Comparison of ENCODE assay signal across 16 cellular contexts in the genomic region with DNA sequence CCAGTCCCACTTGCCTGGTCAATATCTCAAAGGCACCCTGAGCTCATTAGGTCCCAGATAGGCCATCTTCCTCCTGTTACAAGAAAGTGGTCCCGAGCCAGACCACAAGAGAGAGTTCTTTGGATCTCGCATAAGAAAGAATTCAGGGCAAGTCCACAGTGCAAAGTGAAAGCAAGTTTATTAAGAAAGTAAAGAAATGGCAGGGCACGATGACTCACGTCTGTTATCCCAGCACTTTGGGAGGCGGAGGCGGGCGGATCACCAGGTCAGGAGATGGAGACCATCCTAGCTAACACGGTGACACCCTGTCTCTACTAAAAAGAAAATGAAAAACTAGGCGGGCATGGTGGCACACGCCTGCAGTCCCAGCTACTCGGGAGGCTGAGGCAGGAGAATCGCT. TPM values are rescaled to one million over a fixed set of nuclear protein-coding genes. Genes with fewer than 3 reads are reported as not detected.
DNase-seq lines count a peak whose midpoint lies in the region; ATAC-seq, FAIRE-seq and TF ChIP-seq lines count a peak whose summit lies in the region.
"Had no signal": no experiment of that assay in that cellular context is flagged by ENCODE, and none has a peak within 500 bp of the region (broad histone marks: within the 10 kb centered on the region; RNA-seq: fewer than 3 reads in every experiment).

No MANE protein-coding gene starts in this region.

- H3K27me3 ChIP-seq in HUES6 (ENCODE audit: control insufficient read depth, insufficient read depth, low read length), result no peaks in the 10 kb centered on the region; the same call in 1 of the 2 replicates
- H3K27me3 ChIP-seq in astrocyte (ENCODE audit: insufficient read depth, low read length), result no peaks in the 10 kb centered on the region
- no peaks in the 10 kb centered on the region for H3K27me3 ChIP-seq in uterus
- H3K27me3 ChIP-seq: foreskin keratinocyte had no signal

- H3K27me3 Mint-ChIP-seq in astrocyte (ENCODE audit: low read depth, unreplicated experiment), result no peaks in the 10 kb centered on the region
- H3K27me3 Mint-ChIP-seq: activated naive CD4-positive, alpha-beta T cell treated with anti-CD3 and anti-CD28 coated beads, Interleukin-2, amount 50 U/mL, for 24 hours had no signal

- no peak for FAIRE-seq in astrocyte (lab: Jason Lieb, UNC)

- peak overlapping the region; percentile 68 for H3K4me2 ChIP-seq in astrocyte (ENCODE audit: low read length)

- TF ChIP-seq CTCF in astrocyte (IDR thresholded peaks at IDR 0.05; ENCODE audit: insufficient read depth, low read depth, low read length), result no peak
- no peak for TF ChIP-seq CTCF in uterus (IDR thresholded peaks at IDR 0.05)

- H3K9ac ChIP-seq in HUES6 (ENCODE audit: low read length), result peak overlapping the region; percentile 23
- H3K9ac ChIP-seq in astrocyte (ENCODE audit: low read length), result peak overlapping the region; percentile 78

- H3K4me1 Mint-ChIP-seq in astrocyte (ENCODE audit: low read depth, unreplicated experiment), result peaks cover 53% of the 10 kb centered on the region

- H3K36me3 Mint-ChIP-seq in astrocyte (ENCODE audit: low read depth, unreplicated experiment), result no peaks in the 10 kb centered on the region
- H3K36me3 Mint-ChIP-seq: activated naive CD4-positive, alpha-beta T cell treated with anti-CD3 and anti-CD28 coated beads, Interleukin-2, amount 50 U/mL, for 24 hours had no signal

- H4K20me1 ChIP-seq in astrocyte (ENCODE audit: insufficient read depth, low read length), result no peaks in the 10 kb centered on the region

- peak overlapping the region; percentile 56 for H3K4me3 Mint-ChIP-seq in astrocyte (ENCODE audit: unreplicated experiment)
- H3K4me3 Mint-ChIP-seq: activated naive CD4-positive, alpha-beta T cell treated with anti-CD3 and anti-CD28 coated beads, Interleukin-2, amount 50 U/mL, for 24 hours; dendritic cell treated with granulocyte-macrophage colony-stimulating factor and Interleukin-4, amounts not matched to agents 40 ng/mL and 50 ng/mL, for 4 days had no signal

- no peak for TF ChIP-seq POLR2A in uterus (IDR thresholded peaks at IDR 0.05)

- H3K36me3 ChIP-seq in HUES6 (ENCODE audit: control insufficient read depth, insufficient read depth, low read length), result no peaks in the 10 kb centered on the region
- no peaks in the 10 kb centered on the region for H3K36me3 ChIP-seq in astrocyte (ENCODE audit: insufficient read depth, low read length)
- no peaks in the 10 kb centered on the region for H3K36me3 ChIP-seq in uterus
- H3K36me3 ChIP-seq: thoracic aorta had no signal

- H3K27ac Mint-ChIP-seq in astrocyte (ENCODE audit: unreplicated experiment), result peak overlapping the region; percentile 92
- H3K27ac Mint-ChIP-seq: activated naive CD4-positive, alpha-beta T cell treated with anti-CD3 and anti-CD28 coated beads, Interleukin-2, amount 50 U/mL, for 24 hours; dendritic cell treated with granulocyte-macrophage colony-stimulating factor and Interleukin-4, amounts not matched to agents 40 ng/mL and 50 ng/mL, for 4 days had no signal

- H3K79me2 ChIP-seq in astrocyte (ENCODE audit: insufficient read depth, low read length), result no peaks in the 10 kb centered on the region

- no peak overlapping the region; the same call in 1 of the 2 replicates for H3K27ac ChIP-seq in HUES6 (ENCODE audit: low read depth, low read length)
- peak overlapping the region; percentile 92 for H3K27ac ChIP-seq in astrocyte (ENCODE audit: low read depth, low read length)
- H3K27ac ChIP-seq in uterus, result peak overlapping the region; percentile 28 to 88
- H3K27ac ChIP-seq: foreskin keratinocyte, SK-N-MC, thoracic aorta had no signal

- peak; percentile 81 for DNase-seq in astrocyte (ENCODE audit: low read depth)
- no peak for DNase-seq in left colon
- no peak for DNase-seq in uterus
- DNase-seq in iPS-NIHi11 (ENCODE audit: low spot score), result no peak
- no peak for DNase-seq in AG08396 (ENCODE audit: low spot score)
- DNase-seq in Kasumi-1 (lab: John Stamatoyannopoulos, UW), result no peak
- DNase-seq: activated CD4-positive, CD25-positive, alpha-beta regulatory T cell; AML-193; foreskin keratinocyte; NCI-H1694 treated with DMSO at 0.1 percent for 48 hours; NCI-H2227 treated with DMSO at 0.1 percent for 48 hours had no signal

- ATAC-seq in left colon, result peak; percentile 31
- ATAC-seq: foreskin keratinocyte had no signal

- H3K4me3 ChIP-seq in HUES6 (ENCODE audit: low read depth, low read length) (no peak overlapping the region), astrocyte (ENCODE audit: insufficient read depth, low read depth, low read length) (peak overlapping the region; percentile 12), uterus (no peak overlapping the region)
- H3K4me3 ChIP-seq: SK-N-MC, thoracic aorta had no signal

- intact Hi-C loops in left colon (cut with DNase I, micrococcal nuclease) (no loop called here), uterus (cut with DNase I; ENCODE audit: low total_unique reads) (no loop called here)

- no peak overlapping the region for H2AFZ ChIP-seq in astrocyte (ENCODE audit: low read depth, low read length)

- no peaks in the 10 kb centered on the region for H3K9me3 ChIP-seq in HUES6 (ENCODE audit: control insufficient read depth, insufficient read depth, low read depth, low read length)
- H3K9me3 ChIP-seq in astrocyte (ENCODE audit: insufficient read depth, low read depth, low read length), result no peaks in the 10 kb centered on the region
- no peaks in the 10 kb centered on the region for H3K9me3 ChIP-seq in uterus
- H3K9me3 ChIP-seq: thoracic aorta had no signal

- H3K9me3 Mint-ChIP-seq in astrocyte (ENCODE audit: unreplicated experiment), result peaks cover 3% of the 10 kb centered on the region
- H3K9me3 Mint-ChIP-seq: activated naive CD4-positive, alpha-beta T cell treated with anti-CD3 and anti-CD28 coated beads, Interleukin-2, amount 50 U/mL, for 24 hours; dendritic cell treated with granulocyte-macrophage colony-stimulating factor and Interleukin-4, amounts not matched to agents 40 ng/mL and 50 ng/mL, for 4 days had no signal

- H3K4me1 ChIP-seq in HUES6 (ENCODE audit: control insufficient read depth, insufficient read depth, low read length), result peaks cover 63% of the 10 kb centered on the region
- peaks cover 35% of the 10 kb centered on the region for H3K4me1 ChIP-seq in astrocyte (ENCODE audit: insufficient read depth, low read length)
- H3K4me1 ChIP-seq in uterus, result peaks cover 0 to 4% of the 10 kb centered on the region in 2 donors

RNA-seq across cellular contexts. Expression of gene SMAD7, which starts 10.8 kb away (rescaled TPM):
- 62.9 and 76.2 TPM in 2 replicates for total RNA-seq in astrocyte
- total RNA-seq in left colon, result 10 to 100 TPM; 36.4 to 50.0 TPM
- 10 to 100 TPM; 22.4 to 48.4 (median 29.3) TPM for total RNA-seq in uterus
